Comparison of ENCODE assay signal across 1 cellular context in genomic region chr6:112936476-112936875, GRCh38.
TF ChIP-seq lines count a peak whose summit lies in the region.

No MANE protein-coding gene starts in this region.

TF ChIP-seq in SK-N-SH, 30 proteins besides CTCF, POLR2A, EP300 and RAD21:
- TF ChIP-seq REST (IDR thresholded peaks at IDR 0.05; ENCODE audit: low read depth, low read length) (no peak), SMC3 (IDR thresholded peaks at IDR 0.05; ENCODE audit: low read depth, low read length) (no peak), PBX3 (IDR thresholded peaks at IDR 0.05) (0 out of 2 replicates have a peak, but pooled peaks have one; percentile 5), USF2 (IDR thresholded peaks at IDR 0.05; ENCODE audit: borderline replicate concordance, low read depth, low read length) (no peak), MEF2A (IDR thresholded peaks at IDR 0.05; ENCODE audit: borderline replicate concordance, low read depth) (no peak), IRF3 (IDR thresholded peaks at IDR 0.05; ENCODE audit: low read depth, low read length) (no peak), FOSL2 (IDR thresholded peaks at IDR 0.05; ENCODE audit: borderline replicate concordance, low read depth) (no peak), FOXJ3 (CRISPR knock-in tag; IDR thresholded peaks at IDR 0.05) (no peak), RCOR1 (IDR thresholded peaks at IDR 0.05; ENCODE audit: low read length) (no peak), TEAD4 (IDR thresholded peaks at IDR 0.05; ENCODE audit: borderline replicate concordance, insufficient read depth) (no peak), YY1 (IDR thresholded peaks at IDR 0.05; ENCODE audit: low read depth) (no peak), EZH2phosphoT487 (IDR thresholded peaks at IDR 0.05; ENCODE audit: borderline replicate concordance, low read depth) (no peak), FOXM1 (IDR thresholded peaks at IDR 0.05; ENCODE audit: low read depth) (no peak), RFX5 (IDR thresholded peaks at IDR 0.05; ENCODE audit: low read length) (no peak), MAX (IDR thresholded peaks at IDR 0.05; ENCODE audit: low read depth) (no peak), POLR2AphosphoS5 (IDR thresholded peaks at IDR 0.05; ENCODE audit: low read depth, low read length) (no peak), GATA2 (CRISPR knock-in tag; IDR thresholded peaks at IDR 0.05) (no peak), CHD2 (IDR thresholded peaks at IDR 0.05; ENCODE audit: low read length, partially characterized antibody) (no peak), SIN3A (IDR thresholded peaks at IDR 0.05; ENCODE audit: borderline replicate concordance, low read depth, low read length) (no peak), NFIC (IDR thresholded peaks at IDR 0.05; ENCODE audit: borderline replicate concordance) (peak; percentile 49; the same call in 1 of the 2 replicates), MXI1 (IDR thresholded peaks at IDR 0.05; ENCODE audit: low read depth, low read length) (no peak), TCF12 (IDR thresholded peaks at IDR 0.05) (peak; percentile 48; the same call in 1 of the 2 replicates), ELF1 (IDR thresholded peaks at IDR 0.05) (no peak)
